ENCODE assay signal across 8 cellular contexts in genomic region chr20:31573555-31574295, GRCh38.
DNase-seq lines count a peak whose midpoint lies in the region; ATAC-seq and TF ChIP-seq lines count a peak whose summit lies in the region.

No MANE protein-coding gene starts in this region.

- peaks cover 37% of the 10 kb centered on the region for H3K4me1 Mint-ChIP-seq in nephron

- no peaks in the 10 kb centered on the region for H3K9me3 Mint-ChIP-seq in nephron

- H3K36me3 Mint-ChIP-seq in nephron (ENCODE audit: low read depth), result no peaks in the 10 kb centered on the region

- H3K4me3 ChIP-seq in HFF-Myc (replicated peaks; ENCODE audit: low read depth, low read length), result peak overlapping the region; percentile 48

- peak overlapping the region; percentile 85 for H3K27ac ChIP-seq in cingulate gyrus (ENCODE audit: low read depth, low read length)

- DNase-seq in DMS79 treated with DMSO at 0.1 percent for 48 hours (lab: John Stamatoyannopoulos, UW) (peak; percentile 97), HFF-Myc (ENCODE audit: extremely low read depth, low read depth) (no peak), NCI-H526 treated with DMSO at 0.1 percent for 48 hours (lab: John Stamatoyannopoulos, UW) (peak; percentile 82), HK-2 (ENCODE audit: unreplicated experiment) (no peak), GF-D8 (lab: John Stamatoyannopoulos, UW) (no peak)

- H3K27me3 Mint-ChIP-seq in nephron (ENCODE audit: low read depth), result no peaks in the 10 kb centered on the region

- H3K27ac Mint-ChIP-seq in nephron, result peak overlapping the region; percentile 90 to 96 (median 96)

- H3K4me3 Mint-ChIP-seq in nephron, result peak overlapping the region; percentile 82 to 87 (median 82)

- ATAC-seq in GM18873 (IDR thresholded peaks at IDR 0.05; ENCODE audit: low FRiP score, unreplicated experiment), result no peak

- TF ChIP-seq CTCF in HFF-Myc (IDR thresholded peaks at IDR 0.05; ENCODE audit: low read depth, low read length, missing control alignments), result no peak
- no peak for TF ChIP-seq CTCF in nephron (IDR thresholded peaks at IDR 0.05; ENCODE audit: unreplicated experiment in 3 of 3)

Comparison
In these comparisons a context has a peak if more than half of its experiments do, and no peak if none do; other contexts are left out.
1. DNase-seq: peak in DMS79 treated with DMSO at 0.1 percent for 48 hours (single experiment) and NCI-H526 treated with DMSO at 0.1 percent for 48 hours (single experiment); none in HFF-Myc (single experiment), HK-2 (single experiment) and GF-D8 (single experiment).